Comparison of ENCODE assay signal across 1 cellular context in the genomic region with DNA sequence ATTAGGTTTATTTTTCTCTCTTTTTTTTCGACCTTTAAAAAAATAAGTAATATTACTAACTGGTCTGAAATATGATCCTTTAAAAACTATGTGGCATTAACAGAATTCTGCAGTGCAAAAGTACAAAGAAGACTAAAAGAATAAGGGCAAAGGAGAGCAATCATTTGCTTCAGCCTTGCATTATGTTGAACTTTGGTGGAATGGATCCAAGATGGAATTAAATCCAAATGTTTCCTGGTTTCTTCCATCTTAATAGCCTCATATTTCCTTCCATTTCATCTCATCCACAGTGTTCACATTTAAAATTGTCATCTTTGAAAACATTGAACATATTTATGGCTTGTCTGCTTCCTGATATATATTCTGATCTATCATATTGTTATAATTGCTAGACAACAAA.
A peak's percentile ranks its signal among the peaks of the same experiment; 100 is the strongest.
TF ChIP-seq lines count a peak whose summit lies in the region.

No MANE protein-coding gene starts in this region.

TF ChIP-seq in SK-N-SH, 30 proteins besides CTCF, POLR2A, EP300 and RAD21:
- TF ChIP-seq, protein P1, sequence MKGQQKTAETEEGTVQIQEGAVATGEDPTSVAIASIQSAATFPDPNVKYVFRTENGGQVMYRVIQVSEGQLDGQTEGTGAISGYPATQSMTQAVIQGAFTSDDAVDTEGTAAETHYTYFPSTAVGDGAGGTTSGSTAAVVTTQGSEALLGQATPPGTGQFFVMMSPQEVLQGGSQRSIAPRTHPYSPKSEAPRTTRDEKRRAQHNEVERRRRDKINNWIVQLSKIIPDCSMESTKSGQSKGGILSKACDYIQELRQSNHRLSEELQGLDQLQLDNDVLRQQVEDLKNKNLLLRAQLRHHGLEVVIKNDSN (IDR thresholded peaks at IDR 0.05; ENCODE audit: borderline replicate concordance, low read depth) = no peak
- TF ChIP-seq NFIC (IDR thresholded peaks at IDR 0.05; ENCODE audit: borderline replicate concordance) (peak; percentile 67), TCF12 (IDR thresholded peaks at IDR 0.05) (peak; percentile 79), FOSL2 (IDR thresholded peaks at IDR 0.05; ENCODE audit: borderline replicate concordance, low read depth) (no peak), RFX5 (IDR thresholded peaks at IDR 0.05; ENCODE audit: low read length) (no peak), GABPA (IDR thresholded peaks at IDR 0.05; ENCODE audit: low read depth) (no peak), TEAD4 (IDR thresholded peaks at IDR 0.05; ENCODE audit: borderline replicate concordance, insufficient read depth) (no peak), CHD2 (IDR thresholded peaks at IDR 0.05; ENCODE audit: low read length, partially characterized antibody) (no peak), FOXM1 (IDR thresholded peaks at IDR 0.05; ENCODE audit: low read depth) (no peak), ELF1 (IDR thresholded peaks at IDR 0.05) (no peak), RXRA (IDR thresholded peaks at IDR 0.05; ENCODE audit: borderline replicate concordance, low read depth) (0 out of 2 replicates have a peak, but pooled peaks have one; percentile 46), MXI1 (IDR thresholded peaks at IDR 0.05; ENCODE audit: low read depth, low read length) (no peak), YY1 (IDR thresholded peaks at IDR 0.05; ENCODE audit: low read depth) (no peak), GATA2 (CRISPR knock-in tag; IDR thresholded peaks at IDR 0.05) (no peak), JUND (IDR thresholded peaks at IDR 0.05) (peak; percentile 27; the same call in 1 of the 2 replicates), MEF2A (IDR thresholded peaks at IDR 0.05; ENCODE audit: borderline replicate concordance, low read depth) (no peak), POLR2AphosphoS5 (IDR thresholded peaks at IDR 0.05; ENCODE audit: low read depth, low read length) (no peak), EZH2phosphoT487 (IDR thresholded peaks at IDR 0.05; ENCODE audit: borderline replicate concordance, low read depth) (no peak), SMC3 (IDR thresholded peaks at IDR 0.05; ENCODE audit: low read depth, low read length) (no peak)
- TF ChIP-seq, protein P2, sequence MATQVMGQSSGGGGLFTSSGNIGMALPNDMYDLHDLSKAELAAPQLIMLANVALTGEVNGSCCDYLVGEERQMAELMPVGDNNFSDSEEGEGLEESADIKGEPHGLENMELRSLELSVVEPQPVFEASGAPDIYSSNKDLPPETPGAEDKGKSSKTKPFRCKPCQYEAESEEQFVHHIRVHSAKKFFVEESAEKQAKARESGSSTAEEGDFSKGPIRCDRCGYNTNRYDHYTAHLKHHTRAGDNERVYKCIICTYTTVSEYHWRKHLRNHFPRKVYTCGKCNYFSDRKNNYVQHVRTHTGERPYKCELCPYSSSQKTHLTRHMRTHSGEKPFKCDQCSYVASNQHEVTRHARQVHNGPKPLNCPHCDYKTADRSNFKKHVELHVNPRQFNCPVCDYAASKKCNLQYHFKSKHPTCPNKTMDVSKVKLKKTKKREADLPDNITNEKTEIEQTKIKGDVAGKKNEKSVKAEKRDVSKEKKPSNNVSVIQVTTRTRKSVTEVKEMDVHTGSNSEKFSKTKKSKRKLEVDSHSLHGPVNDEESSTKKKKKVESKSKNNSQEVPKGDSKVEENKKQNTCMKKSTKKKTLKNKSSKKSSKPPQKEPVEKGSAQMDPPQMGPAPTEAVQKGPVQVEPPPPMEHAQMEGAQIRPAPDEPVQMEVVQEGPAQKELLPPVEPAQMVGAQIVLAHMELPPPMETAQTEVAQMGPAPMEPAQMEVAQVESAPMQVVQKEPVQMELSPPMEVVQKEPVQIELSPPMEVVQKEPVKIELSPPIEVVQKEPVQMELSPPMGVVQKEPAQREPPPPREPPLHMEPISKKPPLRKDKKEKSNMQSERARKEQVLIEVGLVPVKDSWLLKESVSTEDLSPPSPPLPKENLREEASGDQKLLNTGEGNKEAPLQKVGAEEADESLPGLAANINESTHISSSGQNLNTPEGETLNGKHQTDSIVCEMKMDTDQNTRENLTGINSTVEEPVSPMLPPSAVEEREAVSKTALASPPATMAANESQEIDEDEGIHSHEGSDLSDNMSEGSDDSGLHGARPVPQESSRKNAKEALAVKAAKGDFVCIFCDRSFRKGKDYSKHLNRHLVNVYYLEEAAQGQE (IDR thresholded peaks at IDR 0.05; ENCODE audit: low read depth, low read length) = no peak
- TF ChIP-seq, protein P3, sequence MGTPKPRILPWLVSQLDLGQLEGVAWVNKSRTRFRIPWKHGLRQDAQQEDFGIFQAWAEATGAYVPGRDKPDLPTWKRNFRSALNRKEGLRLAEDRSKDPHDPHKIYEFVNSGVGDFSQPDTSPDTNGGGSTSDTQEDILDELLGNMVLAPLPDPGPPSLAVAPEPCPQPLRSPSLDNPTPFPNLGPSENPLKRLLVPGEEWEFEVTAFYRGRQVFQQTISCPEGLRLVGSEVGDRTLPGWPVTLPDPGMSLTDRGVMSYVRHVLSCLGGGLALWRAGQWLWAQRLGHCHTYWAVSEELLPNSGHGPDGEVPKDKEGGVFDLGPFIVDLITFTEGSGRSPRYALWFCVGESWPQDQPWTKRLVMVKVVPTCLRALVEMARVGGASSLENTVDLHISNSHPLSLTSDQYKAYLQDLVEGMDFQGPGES (IDR thresholded peaks at IDR 0.05; ENCODE audit: low read depth, low read length) = no peak
- TF ChIP-seq, protein P4, sequence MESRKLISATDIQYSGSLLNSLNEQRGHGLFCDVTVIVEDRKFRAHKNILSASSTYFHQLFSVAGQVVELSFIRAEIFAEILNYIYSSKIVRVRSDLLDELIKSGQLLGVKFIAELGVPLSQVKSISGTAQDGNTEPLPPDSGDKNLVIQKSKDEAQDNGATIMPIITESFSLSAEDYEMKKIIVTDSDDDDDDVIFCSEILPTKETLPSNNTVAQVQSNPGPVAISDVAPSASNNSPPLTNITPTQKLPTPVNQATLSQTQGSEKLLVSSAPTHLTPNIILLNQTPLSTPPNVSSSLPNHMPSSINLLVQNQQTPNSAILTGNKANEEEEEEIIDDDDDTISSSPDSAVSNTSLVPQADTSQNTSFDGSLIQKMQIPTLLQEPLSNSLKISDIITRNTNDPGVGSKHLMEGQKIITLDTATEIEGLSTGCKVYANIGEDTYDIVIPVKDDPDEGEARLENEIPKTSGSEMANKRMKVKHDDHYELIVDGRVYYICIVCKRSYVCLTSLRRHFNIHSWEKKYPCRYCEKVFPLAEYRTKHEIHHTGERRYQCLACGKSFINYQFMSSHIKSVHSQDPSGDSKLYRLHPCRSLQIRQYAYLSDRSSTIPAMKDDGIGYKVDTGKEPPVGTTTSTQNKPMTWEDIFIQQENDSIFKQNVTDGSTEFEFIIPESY (IDR thresholded peaks at IDR 0.05; ENCODE audit: borderline replicate concordance, low read depth) = no peak
- TF ChIP-seq, protein P5, sequence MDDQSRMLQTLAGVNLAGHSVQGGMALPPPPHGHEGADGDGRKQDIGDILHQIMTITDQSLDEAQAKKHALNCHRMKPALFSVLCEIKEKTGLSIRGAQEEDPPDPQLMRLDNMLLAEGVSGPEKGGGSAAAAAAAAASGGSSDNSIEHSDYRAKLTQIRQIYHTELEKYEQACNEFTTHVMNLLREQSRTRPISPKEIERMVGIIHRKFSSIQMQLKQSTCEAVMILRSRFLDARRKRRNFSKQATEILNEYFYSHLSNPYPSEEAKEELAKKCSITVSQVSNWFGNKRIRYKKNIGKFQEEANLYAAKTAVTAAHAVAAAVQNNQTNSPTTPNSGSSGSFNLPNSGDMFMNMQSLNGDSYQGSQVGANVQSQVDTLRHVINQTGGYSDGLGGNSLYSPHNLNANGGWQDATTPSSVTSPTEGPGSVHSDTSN (IDR thresholded peaks at IDR 0.05) = peak; percentile 36
